Comparison of ENCODE assay signal across 1 cellular context in the genomic region with DNA sequence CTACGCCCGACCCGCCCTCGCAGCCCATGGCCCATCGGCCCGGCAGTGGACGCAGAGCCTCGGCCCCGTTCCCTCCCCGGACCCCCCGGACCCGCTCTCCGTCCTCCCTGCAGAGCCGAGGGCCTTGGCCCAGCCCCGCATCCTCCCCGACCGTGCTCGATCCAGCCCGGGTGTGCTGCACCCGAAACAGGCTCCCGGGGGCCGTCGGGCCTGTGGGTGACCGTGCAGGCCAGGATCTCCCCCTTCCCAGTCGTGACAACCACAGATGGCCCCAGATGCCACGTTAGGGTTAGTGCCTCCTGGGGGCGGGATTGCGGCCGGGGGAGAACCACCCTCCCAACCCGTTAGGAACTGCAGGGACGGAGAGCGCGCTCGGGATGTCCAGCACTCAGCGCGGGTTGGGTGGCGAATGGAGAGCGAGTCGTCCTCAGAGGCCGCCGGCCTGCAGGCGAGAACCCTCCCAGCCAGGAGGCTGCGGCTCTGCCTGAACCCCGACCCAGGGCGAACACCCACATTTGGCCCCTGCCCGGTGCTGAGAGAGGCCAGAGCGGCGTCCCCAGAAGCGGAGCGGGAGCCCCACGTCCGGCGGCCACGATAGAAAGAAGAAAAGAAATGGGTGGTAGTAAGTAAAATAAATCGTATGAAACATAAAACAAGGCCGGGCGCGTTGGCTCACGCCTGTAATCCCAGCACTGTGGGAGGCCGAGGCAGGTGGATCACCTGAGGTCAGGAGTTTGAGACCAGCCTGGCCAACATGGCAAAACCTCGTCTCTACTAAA.
TF ChIP-seq lines count a peak whose summit lies in the region.

No MANE protein-coding gene starts in this region.

TF ChIP-seq in IMR-90, 13 proteins besides CTCF, POLR2A, EP300 and RAD21:
- TF ChIP-seq MXI1 (IDR thresholded peaks at IDR 0.05; ENCODE audit: borderline replicate concordance, low read depth, low read length) (no peak), NFE2L2 (IDR thresholded peaks at IDR 0.05; ENCODE audit: low read depth, low read length) (no peak), MAFK (IDR thresholded peaks at IDR 0.05; ENCODE audit: low read depth, low read length) (no peak), MAZ (IDR thresholded peaks at IDR 0.05; ENCODE audit: borderline replicate concordance, low read depth, low read length) (no peak), FOS (IDR thresholded peaks at IDR 0.05; ENCODE audit: low read depth, low read length) (no peak), SMC3 (IDR thresholded peaks at IDR 0.05; ENCODE audit: low read depth, low read length) (no peak), BHLHE40 (IDR thresholded peaks at IDR 0.05; ENCODE audit: low read depth, low read length) (no peak), RFX5 (IDR thresholded peaks at IDR 0.05; ENCODE audit: low read depth, low read length) (no peak), CHD1 (IDR thresholded peaks at IDR 0.05; ENCODE audit: low read depth, low read length) (no peak), CEBPB (IDR thresholded peaks at IDR 0.05; ENCODE audit: low read depth, low read length) (no peak), RCOR1 (IDR thresholded peaks at IDR 0.05; ENCODE audit: insufficient replicate concordance, low read length) (no peak)
- TF ChIP-seq, protein P1, sequence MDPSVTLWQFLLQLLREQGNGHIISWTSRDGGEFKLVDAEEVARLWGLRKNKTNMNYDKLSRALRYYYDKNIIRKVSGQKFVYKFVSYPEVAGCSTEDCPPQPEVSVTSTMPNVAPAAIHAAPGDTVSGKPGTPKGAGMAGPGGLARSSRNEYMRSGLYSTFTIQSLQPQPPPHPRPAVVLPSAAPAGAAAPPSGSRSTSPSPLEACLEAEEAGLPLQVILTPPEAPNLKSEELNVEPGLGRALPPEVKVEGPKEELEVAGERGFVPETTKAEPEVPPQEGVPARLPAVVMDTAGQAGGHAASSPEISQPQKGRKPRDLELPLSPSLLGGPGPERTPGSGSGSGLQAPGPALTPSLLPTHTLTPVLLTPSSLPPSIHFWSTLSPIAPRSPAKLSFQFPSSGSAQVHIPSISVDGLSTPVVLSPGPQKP (IDR thresholded peaks at IDR 0.05; ENCODE audit: borderline replicate concordance, low read depth, low read length) = no peak
- TF ChIP-seq, protein P2, sequence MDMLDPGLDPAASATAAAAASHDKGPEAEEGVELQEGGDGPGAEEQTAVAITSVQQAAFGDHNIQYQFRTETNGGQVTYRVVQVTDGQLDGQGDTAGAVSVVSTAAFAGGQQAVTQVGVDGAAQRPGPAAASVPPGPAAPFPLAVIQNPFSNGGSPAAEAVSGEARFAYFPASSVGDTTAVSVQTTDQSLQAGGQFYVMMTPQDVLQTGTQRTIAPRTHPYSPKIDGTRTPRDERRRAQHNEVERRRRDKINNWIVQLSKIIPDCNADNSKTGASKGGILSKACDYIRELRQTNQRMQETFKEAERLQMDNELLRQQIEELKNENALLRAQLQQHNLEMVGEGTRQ (IDR thresholded peaks at IDR 0.05; ENCODE audit: low read depth, low read length) = no peak
TF ChIP-seq in IMR-90: peak in this region for 0.
